In genomic region chr6:20688710-20689500, GRCh38 we compare ENCODE assay signal across 8 cellular contexts.
DNase-seq lines count a peak whose midpoint lies in the region; ATAC-seq, FAIRE-seq and TF ChIP-seq lines count a peak whose summit lies in the region.

No MANE protein-coding gene starts in this region.

- H3K23ac ChIP-seq in H9 (ENCODE audit: insufficient read length, low read depth, low read length): no peak overlapping the region

- no CpG with 5 or more reads among the region's 4 CpGs for WGBS in H9 (ENCODE audit: extremely low coverage, insufficient read length, low lambda C conversion rate)

- ATAC-seq in CD4-positive, alpha-beta T cell (ENCODE audit: poor library complexity): peak; percentile 55
- peak; percentile 91 for ATAC-seq in GM19324 (IDR thresholded peaks at IDR 0.05; ENCODE audit: low FRiP score, unreplicated experiment)
- peak; percentile 93 for ATAC-seq in HG03103 (IDR thresholded peaks at IDR 0.05; ENCODE audit: low read depth, unreplicated experiment)
- ATAC-seq in natural killer cell treated with Interleukin-12 subunit alpha and Interleukin-12 subunit beta and Interleukin-15 and Interleukin-18, amount 100 ng/mL, for 72 hours: peak; percentile 36 to 75

- H2BK20ac ChIP-seq in H9 (ENCODE audit: low read depth, low read length, poor library complexity, severe bottlenecking): no peak overlapping the region

- peak overlapping the region; percentile 8 for H3K27ac Mint-ChIP-seq in CD4-positive, alpha-beta T cell
- H3K27ac Mint-ChIP-seq in natural killer cell treated with Interleukin-12 subunit alpha and Interleukin-12 subunit beta and Interleukin-15 and Interleukin-18, amount 100 ng/mL, for 72 hours: peak overlapping the region in 1 of 2 donors; percentile 6
- peak overlapping the region in 1 of 3 experiments; percentile 10; a peak in 1 of 7 replicates for H3K27ac Mint-ChIP-seq in H9

- H3K9me3 Mint-ChIP-seq in CD4-positive, alpha-beta T cell: no peaks in the 10 kb centered on the region
- no peaks in the 10 kb centered on the region for H3K9me3 Mint-ChIP-seq in natural killer cell treated with Interleukin-12 subunit alpha and Interleukin-12 subunit beta and Interleukin-15 and Interleukin-18, amount 100 ng/mL, for 72 hours
- no peaks in the 10 kb centered on the region for H3K9me3 Mint-ChIP-seq in H9

- CTCF ChIA-PET in CD4-positive, alpha-beta T cell (lab: Charles Lee): no interaction called here

- H3K4me1 ChIP-seq in H9 (ENCODE audit: insufficient read depth, low read length): no peaks in the 10 kb centered on the region; the same call in 1 of the 2 replicates

- peak; percentile 84 for FAIRE-seq in RCC 7860 (lab: Jason Lieb, UNC)

- H3K4me3 Mint-ChIP-seq in CD4-positive, alpha-beta T cell: peak overlapping the region; percentile 16
- H3K4me3 Mint-ChIP-seq in natural killer cell treated with Interleukin-12 subunit alpha and Interleukin-12 subunit beta and Interleukin-15 and Interleukin-18, amount 100 ng/mL, for 72 hours: peak overlapping the region; percentile 7
- H3K4me3 Mint-ChIP-seq in H9: no peak overlapping the region

- H3K9ac ChIP-seq in H9 (ENCODE audit: extremely low read depth, insufficient read length, low read length): no peak overlapping the region

- intact Hi-C loops in CD4-positive, alpha-beta T cell (cut with DNase I, micrococcal nuclease): no loop called here

- H3K79me2 ChIP-seq in H9 (ENCODE audit: insufficient read depth, low read length): peaks cover 2% of the 10 kb centered on the region; the same call in 1 of the 2 replicates

- H4K5ac ChIP-seq in H9 (ENCODE audit: insufficient read length, low read depth, low read length): no peak overlapping the region

- no peak for TF ChIP-seq CTCF in CD4-positive, alpha-beta T cell (IDR thresholded peaks at IDR 0.05)
- no peak for TF ChIP-seq CTCF in H9 (conservative IDR thresholded peaks at IDR 0.05)

- no peaks in the 10 kb centered on the region for H3K27me3 Mint-ChIP-seq in CD4-positive, alpha-beta T cell
- no peaks in the 10 kb centered on the region for H3K27me3 Mint-ChIP-seq in natural killer cell treated with Interleukin-12 subunit alpha and Interleukin-12 subunit beta and Interleukin-15 and Interleukin-18, amount 100 ng/mL, for 72 hours
- H3K27me3 Mint-ChIP-seq in H9 (ENCODE audit: low read depth): no peaks in the 10 kb centered on the region

- H2AK5ac ChIP-seq in H9 (ENCODE audit: insufficient read length, low read length): no peak overlapping the region

- no peak overlapping the region for H3K14ac ChIP-seq in H9 (ENCODE audit: insufficient read depth, low read length)

- no peak overlapping the region for H3K4me2 ChIP-seq in H9 (ENCODE audit: insufficient read depth, insufficient read length, low read length)

- no peak overlapping the region for H3K18ac ChIP-seq in H9 (ENCODE audit: insufficient read length, low read depth, low read length)

- no peak overlapping the region for H2BK5ac ChIP-seq in H9 (ENCODE audit: insufficient read length, low read length)

- H2BK15ac ChIP-seq in H9 (ENCODE audit: low read depth, low read length): no peak overlapping the region

- H2AFZ ChIP-seq in H9 (ENCODE audit: low read length): no peak overlapping the region

- peaks cover 3% of the 10 kb centered on the region for H3K79me1 ChIP-seq in H9 (ENCODE audit: insufficient read depth, low read depth, low read length, poor library complexity, severe bottlenecking)

- no peak overlapping the region for H3T11ph ChIP-seq in H9 (ENCODE audit: low read length)

- no peaks in the 10 kb centered on the region for H3K27me3 ChIP-seq in CD4-positive, alpha-beta T cell (ENCODE audit: control insufficient read depth, insufficient read depth, low read length)
- H3K27me3 ChIP-seq in H9 (ENCODE audit: insufficient read depth, low read length): no peaks in the 10 kb centered on the region

- POLR2A ChIA-PET in CD4-positive, alpha-beta T cell (lab: Charles Lee): no interaction called here

- DNase-seq in CD4-positive, alpha-beta T cell: no peak
- DNase-seq in RCC 7860 (ENCODE audit: low spot score) (peak; percentile 23), H9 (no peak), SIG-M5 treated with dmso at 0.1 percent for 504 hours (lab: John Stamatoyannopoulos, UW; ENCODE audit: unreplicated experiment) (no peak), G401 (ENCODE audit: low spot score) (no peak)
- no peak for DNase-seq in natural killer cell treated with Interleukin-12 subunit alpha and Interleukin-12 subunit beta and Interleukin-15 and Interleukin-18, amount 100 ng/mL, for 72 hours (ENCODE audit: low spot score)

- no peaks in the 10 kb centered on the region for H3K9me3 ChIP-seq in CD4-positive, alpha-beta T cell (ENCODE audit: control insufficient read depth, low read length)
- H3K9me3 ChIP-seq in H9 (ENCODE audit: control insufficient read depth, low read depth, low read length): no peaks in the 10 kb centered on the region

- H4K8ac ChIP-seq in H9 (replicated peaks; ENCODE audit: insufficient read length, low read depth, low read length): no peak overlapping the region

- no peaks in the 10 kb centered on the region for H3K23me2 ChIP-seq in H9 (ENCODE audit: insufficient read length, low read depth, low read length, poor library complexity, severe bottlenecking)

- no peak overlapping the region for H3K56ac ChIP-seq in H9 (ENCODE audit: insufficient read length, low read depth, low read length)

- H3K4ac ChIP-seq in H9 (ENCODE audit: low read depth, low read length): no peak overlapping the region

- in situ Hi-C loops in G401 (cut with HindIII; ENCODE audit: low sequenced_read_pairs): no loop called here

- H2BK120ac ChIP-seq in H9 (ENCODE audit: low read depth, low read length, poor library complexity, severe bottlenecking): no peak overlapping the region

- peaks cover 40% of the 10 kb centered on the region for H3K4me1 Mint-ChIP-seq in CD4-positive, alpha-beta T cell (ENCODE audit: low read depth)
- peaks cover 31% of the 10 kb centered on the region in 2 donors for H3K4me1 Mint-ChIP-seq in natural killer cell treated with Interleukin-12 subunit alpha and Interleukin-12 subunit beta and Interleukin-15 and Interleukin-18, amount 100 ng/mL, for 72 hours (ENCODE audit: low read depth in 2 of 2)
- peaks cover 32 to 38% of the 10 kb centered on the region in 2 experiments for H3K4me1 Mint-ChIP-seq in H9

- H2BK12ac ChIP-seq in H9 (ENCODE audit: insufficient read length, low read depth, low read length): no peak overlapping the region

- no peak overlapping the region for H4K91ac ChIP-seq in H9 (ENCODE audit: insufficient read length, low read depth, low read length)

- no peaks in the 10 kb centered on the region for H3K36me3 Mint-ChIP-seq in CD4-positive, alpha-beta T cell (ENCODE audit: low read depth)
- no peaks in the 10 kb centered on the region for H3K36me3 Mint-ChIP-seq in natural killer cell treated with Interleukin-12 subunit alpha and Interleukin-12 subunit beta and Interleukin-15 and Interleukin-18, amount 100 ng/mL, for 72 hours
- H3K36me3 Mint-ChIP-seq in H9 (ENCODE audit: insufficient read depth in 1 of 3, low read depth in 3 of 3): no peaks in the 10 kb centered on the region

- H3K27ac ChIP-seq in CD4-positive, alpha-beta T cell (ENCODE audit: low read depth, low read length): no peak overlapping the region
- H3K27ac ChIP-seq in H9 (ENCODE audit: insufficient read length, low read depth, low read length): no peak overlapping the region

- H4K20me1 ChIP-seq in H9 (ENCODE audit: control insufficient read depth, insufficient read depth, insufficient read length): no peaks in the 10 kb centered on the region

Comparison
In these comparisons a context has a peak if more than half of its experiments do, and no peak if none do; other contexts are left out.
1. H3K4me3 Mint-ChIP-seq: peak in CD4-positive, alpha-beta T cell (single experiment) and natural killer cell treated with Interleukin-12 subunit alpha and Interleukin-12 subunit beta and Interleukin-15 and Interleukin-18, amount 100 ng/mL, for 72 hours (single experiment); none in H9 (0 of 2).
2. Peak in every context shown above with its lines, with median percentiles within 50 percentile points of each other: ATAC-seq.